ENCODE assay signal across 8 cellular contexts in the genomic region with DNA sequence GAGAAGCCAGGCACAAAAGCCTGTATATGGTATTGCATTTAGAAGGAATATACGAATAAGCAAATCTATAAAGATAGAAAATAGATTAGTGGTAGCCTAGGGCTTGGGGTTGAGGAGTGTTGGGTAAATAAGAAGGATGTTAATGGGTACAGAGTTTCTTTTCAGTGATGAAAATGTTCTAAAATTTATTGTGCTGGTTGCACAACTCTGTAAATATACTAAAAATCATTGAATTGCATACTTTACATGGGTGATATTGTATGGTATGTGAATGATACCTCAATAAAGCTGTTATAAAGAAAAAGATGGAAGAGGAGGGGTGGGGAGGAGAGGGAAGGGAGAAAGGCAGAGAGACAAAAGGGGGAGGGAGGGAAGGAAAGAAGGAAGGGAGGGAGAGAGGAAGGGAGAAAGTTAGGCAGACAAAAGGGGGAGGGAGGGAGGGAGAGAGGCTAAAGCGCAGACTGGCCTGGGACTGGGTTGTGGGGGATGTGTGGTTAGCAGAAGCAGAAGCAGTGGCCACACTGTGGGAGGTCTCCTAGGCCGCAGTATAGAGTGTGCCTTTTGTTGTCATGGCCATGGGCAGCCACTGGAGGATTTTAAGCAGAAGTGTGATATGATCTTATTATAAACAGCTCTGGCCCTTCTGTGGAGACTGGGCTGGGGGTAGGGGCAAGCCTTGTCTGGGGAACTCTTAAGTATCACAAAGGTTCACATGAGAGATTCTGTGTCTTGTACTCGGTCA.
DNase-seq lines count a peak whose midpoint lies in the region; ATAC-seq and TF ChIP-seq lines count a peak whose summit lies in the region.

No MANE protein-coding gene starts in this region.

- in situ Hi-C loops in KBM-7 (cut with MboI; ENCODE audit: low pct_unique_long_range_greater_than_20kb, low sequenced_read_pairs) = no loop called here

- ATAC-seq in GM21529 (IDR thresholded peaks at IDR 0.05; ENCODE audit: unreplicated experiment) (peak; percentile 88), Right ventricle myocardium superior (ENCODE audit: poor library complexity) (peak; percentile 34)

- intact Hi-C loops in Right ventricle myocardium superior (cut with DNase I) = no loop called here

- no peak overlapping the region for H3K4me3 ChIP-seq in foreskin fibroblast (ENCODE audit: low read depth in 1 of 2, low read length in 2 of 2)

- DNase-seq in GM10266 (ENCODE audit: extremely low spot score) = peak; percentile 72
- peak; percentile 96 for DNase-seq in KBM-7
- no peak for DNase-seq in Right ventricle myocardium superior
- no peak for DNase-seq in NCI-H2171 (lab: John Stamatoyannopoulos, UW)
- DNase-seq in dedifferentiated amniotic fluid mesenchymal stem cell (ENCODE audit: extremely low spot score) = no peak
- no peak for DNase-seq in NCI-H146 (lab: John Stamatoyannopoulos, UW)
- no peak for DNase-seq in foreskin fibroblast

- TF ChIP-seq CTCF in GM10266 (IDR thresholded peaks at IDR 0.05; ENCODE audit: control insufficient read depth, insufficient read depth, low read depth, missing control alignments) = no peak
- TF ChIP-seq CTCF in foreskin fibroblast (IDR thresholded peaks at IDR 0.05; ENCODE audit: low read depth, low read length) = no peak

Comparison
In these comparisons a context has a peak if more than half of its experiments do, and no peak if none do; other contexts are left out.
1. DNase-seq: peak in GM10266 (single experiment) and KBM-7 (single experiment); none in Right ventricle myocardium superior (single experiment), NCI-H2171 (single experiment), dedifferentiated amniotic fluid mesenchymal stem cell (single experiment), NCI-H146 (single experiment) and foreskin fibroblast (0 of 2).